Comparison of ENCODE assay signal across 21 cellular contexts in the genomic region with DNA sequence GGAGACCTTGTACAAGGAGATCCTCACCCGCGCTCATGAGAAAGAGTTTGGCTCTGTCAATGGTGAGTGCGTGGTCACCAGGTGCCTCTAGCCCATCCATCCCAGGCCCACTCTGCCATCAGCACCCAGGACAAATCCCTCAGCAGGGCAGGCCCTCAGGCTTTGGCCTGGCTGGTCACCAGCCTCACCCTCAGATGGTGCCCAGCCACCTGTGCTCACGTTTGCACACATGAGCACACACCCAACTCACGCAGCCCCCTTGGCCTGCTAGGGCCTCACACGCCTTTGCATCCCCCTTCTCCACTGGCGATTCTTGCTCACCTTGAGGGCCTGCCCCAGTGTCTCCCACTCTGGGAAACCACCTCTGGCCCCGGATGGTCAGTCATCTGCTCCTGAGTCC. TPM values are rescaled to one million over a fixed set of nuclear protein-coding genes. Genes with fewer than 3 reads are reported as not detected.
DNase-seq lines count a peak whose midpoint lies in the region; ATAC-seq, FAIRE-seq and TF ChIP-seq lines count a peak whose summit lies in the region.
"Had no signal": no experiment of that assay in that cellular context is flagged by ENCODE, and none has a peak within 500 bp of the region (broad histone marks: within the 10 kb centered on the region; RNA-seq: fewer than 3 reads in every experiment).

No MANE protein-coding gene starts in this region.

- no peak overlapping the region for H3K9ac ChIP-seq in GM12878 (ENCODE audit: control insufficient read depth, insufficient read depth, low read length)
- no peak overlapping the region for H3K9ac ChIP-seq in SK-N-SH
- H3K9ac ChIP-seq: GM23248 had no signal

- BruUV-seq in GM12878 (replicated peaks; lab: Mats Ljungman, UMichigan), result no TSS peak

- POLR2A ChIA-PET in activated naive CD8-positive, alpha-beta T cell treated with anti-CD3 and anti-CD28 coated beads, Interleukin-2, amount 10 ng/mL, durations not matched to agents 7 days and 5 days (lab: Charles Lee), result no interaction called here
- POLR2A ChIA-PET in GM12878 (lab: Charles Lee), result no interaction called here
- POLR2A ChIA-PET in SK-N-SH (lab: Yijun Ruan, JAX), result no interaction called here

- H2AFZ ChIP-seq in GM12878 (ENCODE audit: control insufficient read depth, low read depth, low read length) (no peak overlapping the region), SK-N-SH (ENCODE audit: low read depth) (no peak overlapping the region)
- H2AFZ ChIP-seq: GM23248 had no signal

- no peak for TF ChIP-seq RAD21 in GM12878 (IDR thresholded peaks at IDR 0.05; ENCODE audit: insufficient read depth, low read depth, low read length)
- TF ChIP-seq RAD21 in SK-N-SH (IDR thresholded peaks at IDR 0.05; ENCODE audit: low read length), result no peak

- CTCF ChIA-PET in GM12878 (lab: Yijun Ruan, JAX), result interaction anchor here (0.6 kb wide), 1 partner anchor 482 kb away, joined by 3 read pairs; no protein-coding TSS in a partner anchor
- CTCF ChIA-PET in SK-N-SH (lab: Yijun Ruan, JAX), result interaction anchor here (1.0 to 9.4 kb wide), 5 partner anchors 13 to 39 kb away, joined by 3 to 111 read pairs (median 4); partner anchors contain the start of gene CNIH2

- H3K9me3 Mint-ChIP-seq in activated naive CD8-positive, alpha-beta T cell treated with anti-CD3 and anti-CD28 coated beads, Interleukin-2, amount 10 ng/mL, durations not matched to agents 7 days and 5 days, result no peaks in the 10 kb centered on the region
- no peaks in the 10 kb centered on the region for H3K9me3 Mint-ChIP-seq in activated naive CD8-positive, alpha-beta T cell treated with anti-CD3 and anti-CD28 coated beads, Interleukin-2, amount 50 U/mL, for 24 hours
- no peaks in the 10 kb centered on the region for H3K9me3 Mint-ChIP-seq in neural crest cell

- in situ Hi-C loops in GM12878 (cut with MboI), result no loop called here
- in situ Hi-C loops in KBM-7 (cut with MboI; ENCODE audit: low pct_unique_long_range_greater_than_20kb, low sequenced_read_pairs), result no loop called here

- peaks cover 11 to 33% of the 10 kb centered on the region in 2 experiments for H3K36me3 ChIP-seq in GM12878 (ENCODE audit: control insufficient read depth in 2 of 2, insufficient read depth in 2 of 2, low read length in 1 of 2)
- peaks cover 18 to 59% of the 10 kb centered on the region in 2 experiments for H3K36me3 ChIP-seq in SK-N-SH (replicated peaks in 1 of 2; ENCODE audit: control insufficient read depth in 1 of 2, insufficient read depth in 2 of 2, low read length in 1 of 2)
- H3K36me3 ChIP-seq: SJCRH30 had no signal

- H3K4me1 ChIP-seq in GM12878 (ENCODE audit: control insufficient read depth, insufficient read depth, low read length) (peaks cover 7% of the 10 kb centered on the region), SK-N-SH (ENCODE audit: control insufficient read depth in 1 of 2, insufficient read depth in 2 of 2, low read depth in 1 of 2, low read length in 1 of 2) (peaks cover 0 to 13% of the 10 kb centered on the region in 2 experiments; a peak in 1 of 4 replicates)

- SMC1A ChIA-PET in GM12878 (lab: Charles Lee; ENCODE audit: uncharacterized antibody, unreplicated experiment), result no interaction called here

- no peak overlapping the region for H3K4me3 ChIP-seq in GM12878
- no peak overlapping the region for H3K4me3 ChIP-seq in SK-N-SH (ENCODE audit: low read depth in 2 of 2, low read length in 1 of 2)
- H3K4me3 ChIP-seq: GM23248, Peyer's patch, SJCRH30 had no signal

- H3K4me1 Mint-ChIP-seq in activated naive CD8-positive, alpha-beta T cell treated with anti-CD3 and anti-CD28 coated beads, Interleukin-2, amount 10 ng/mL, durations not matched to agents 7 days and 5 days, result peaks cover 17% of the 10 kb centered on the region
- H3K4me1 Mint-ChIP-seq in activated naive CD8-positive, alpha-beta T cell treated with anti-CD3 and anti-CD28 coated beads, Interleukin-2, amount 50 U/mL, for 24 hours, result peaks cover 28% of the 10 kb centered on the region
- peaks cover 20% of the 10 kb centered on the region for H3K4me1 Mint-ChIP-seq in neural crest cell

- peak overlapping the region; percentile 61 for H3K27ac Mint-ChIP-seq in activated naive CD8-positive, alpha-beta T cell treated with anti-CD3 and anti-CD28 coated beads, Interleukin-2, amount 10 ng/mL, durations not matched to agents 7 days and 5 days
- no peak overlapping the region for H3K27ac Mint-ChIP-seq in activated naive CD8-positive, alpha-beta T cell treated with anti-CD3 and anti-CD28 coated beads, Interleukin-2, amount 50 U/mL, for 24 hours
- H3K27ac Mint-ChIP-seq in neural crest cell (ENCODE audit: unreplicated experiment), result no peak overlapping the region

- H3K27ac ChIP-seq in GM12878 (ENCODE audit: control insufficient read depth, insufficient read depth), result no peak overlapping the region
- H3K27ac ChIP-seq in SK-N-SH (ENCODE audit: low read depth in 2 of 2, low read length in 1 of 2), result no peak overlapping the region
- H3K27ac ChIP-seq: C4-2B, GM23248, Peyer's patch, SJCRH30 had no signal

- RAD21 ChIA-PET in GM12878 (lab: Charles Lee; ENCODE audit: unreplicated experiment), result no interaction called here

- H3K27me3 ChIP-seq in GM12878 (replicated peaks in 1 of 2; ENCODE audit: control insufficient read depth in 2 of 2, insufficient read depth in 2 of 2, low read length in 1 of 2) (no peaks in the 10 kb centered on the region), SK-N-SH (ENCODE audit: insufficient read depth) (no peaks in the 10 kb centered on the region)
- H3K27me3 ChIP-seq: Peyer's patch, SJCRH30 had no signal

- FAIRE-seq in GM12878 (lab: Jason Lieb, UNC), result no peak
- FAIRE-seq: A204.1 had no signal

- peaks cover 10% of the 10 kb centered on the region for H3K79me2 ChIP-seq in GM12878 (ENCODE audit: control insufficient read depth, insufficient read depth, low read length)
- peaks cover 16% of the 10 kb centered on the region for H3K79me2 ChIP-seq in SK-N-SH (ENCODE audit: insufficient read depth)

- no peaks in the 10 kb centered on the region for H4K20me1 ChIP-seq in GM12878 (ENCODE audit: control insufficient read depth, insufficient read depth)
- H4K20me1 ChIP-seq in SK-N-SH (ENCODE audit: insufficient read depth), result peaks cover 9% of the 10 kb centered on the region; the same call in 1 of the 2 replicates

- peaks cover 12% of the 10 kb centered on the region for H3K36me3 Mint-ChIP-seq in activated naive CD8-positive, alpha-beta T cell treated with anti-CD3 and anti-CD28 coated beads, Interleukin-2, amount 10 ng/mL, durations not matched to agents 7 days and 5 days
- peaks cover 28% of the 10 kb centered on the region for H3K36me3 Mint-ChIP-seq in activated naive CD8-positive, alpha-beta T cell treated with anti-CD3 and anti-CD28 coated beads, Interleukin-2, amount 50 U/mL, for 24 hours (ENCODE audit: low read depth)
- H3K36me3 Mint-ChIP-seq in neural crest cell (ENCODE audit: low read depth), result peaks cover 7% of the 10 kb centered on the region

- no peaks in the 10 kb centered on the region for H3K27me3 Mint-ChIP-seq in activated naive CD8-positive, alpha-beta T cell treated with anti-CD3 and anti-CD28 coated beads, Interleukin-2, amount 10 ng/mL, durations not matched to agents 7 days and 5 days
- H3K27me3 Mint-ChIP-seq in activated naive CD8-positive, alpha-beta T cell treated with anti-CD3 and anti-CD28 coated beads, Interleukin-2, amount 50 U/mL, for 24 hours, result peaks cover 3% of the 10 kb centered on the region
- peaks cover 5% of the 10 kb centered on the region for H3K27me3 Mint-ChIP-seq in neural crest cell (ENCODE audit: low read depth)

- no peak overlapping the region for H3K4me3 Mint-ChIP-seq in activated naive CD8-positive, alpha-beta T cell treated with anti-CD3 and anti-CD28 coated beads, Interleukin-2, amount 10 ng/mL, durations not matched to agents 7 days and 5 days
- H3K4me3 Mint-ChIP-seq in activated naive CD8-positive, alpha-beta T cell treated with anti-CD3 and anti-CD28 coated beads, Interleukin-2, amount 50 U/mL, for 24 hours, result no peak overlapping the region
- peak overlapping the region; percentile 74 for H3K4me3 Mint-ChIP-seq in neural crest cell

- no peak for DNase-seq in activated naive CD8-positive, alpha-beta T cell treated with anti-CD3 and anti-CD28 coated beads, Interleukin-2, amount 10 ng/mL, durations not matched to agents 7 days and 5 days
- no peak for DNase-seq in activated naive CD8-positive, alpha-beta T cell treated with anti-CD3 and anti-CD28 coated beads, Interleukin-2, amount 50 U/mL, for 24 hours
- no peak for DNase-seq in GM12878 (ENCODE audit: low read depth, low spot score)
- no peak for DNase-seq in neural crest cell (ENCODE audit: low read depth, low spot score)
- DNase-seq in SK-N-SH, result no peak
- no peak for DNase-seq in KBM-7
- DNase-seq: EL, KG1, NCI-H1092, NCI-H1436, NCI-H2029, NCI-H345, NCI-H524 treated with DMSO at 0.1 percent for 48 hours, Peyer's patch, SJCRH30 had no signal

- 77% methylated on average over 8 of the region's 8 CpGs for WGBS in GM12878 (ENCODE audit: insufficient coverage, insufficient replicate concordance, low lambda C conversion rate, missing lambda C conversion rate)
- 84% methylated on average over 6 of the region's 8 CpGs for WGBS in SK-N-SH (ENCODE audit: low lambda C conversion rate)

- H3K4me2 ChIP-seq in GM12878 (ENCODE audit: control insufficient read depth, insufficient read depth) (no peak overlapping the region), SK-N-SH (no peak overlapping the region)

- no peak for TF ChIP-seq CTCF in GM12878 (IDR thresholded peaks at IDR 0.05 in 2 of 3, conservative IDR thresholded peaks at IDR 0.05 in 1 of 3; ENCODE audit: control insufficient read depth in 2 of 3, extremely low read depth in 1 of 3, insufficient read depth in 1 of 3, low read depth in 3 of 3, low read length in 3 of 3)
- no peak for TF ChIP-seq CTCF in neural crest cell (conservative IDR thresholded peaks at IDR 0.05)
- TF ChIP-seq CTCF in SK-N-SH (IDR thresholded peaks at IDR 0.05), result no peak

- ATAC-seq in activated naive CD8-positive, alpha-beta T cell treated with anti-CD3 and anti-CD28 coated beads, Interleukin-2, amount 10 ng/mL, durations not matched to agents 7 days and 5 days (ENCODE audit: low read depth), result no peak
- no peak for ATAC-seq in activated naive CD8-positive, alpha-beta T cell treated with anti-CD3 and anti-CD28 coated beads, Interleukin-2, amount 50 U/mL, for 24 hours
- no peak for ATAC-seq in GM12878
- no peak for ATAC-seq in HG02870 (IDR thresholded peaks at IDR 0.05; ENCODE audit: unreplicated experiment)
- no peak for ATAC-seq in HG02970 (IDR thresholded peaks at IDR 0.05; ENCODE audit: low FRiP score, unreplicated experiment)
- ATAC-seq: HCT116 had no signal

- no peak for TF ChIP-seq EP300 in GM12878 (IDR thresholded peaks at IDR 0.05; ENCODE audit: borderline replicate concordance in 1 of 2, control insufficient read depth in 1 of 2, low read depth in 2 of 2, low read length in 2 of 2)
- TF ChIP-seq EP300 in SK-N-SH (IDR thresholded peaks at IDR 0.05; ENCODE audit: borderline replicate concordance in 1 of 2, low read depth in 1 of 2, low read length in 1 of 2), result no peak

- no peaks in the 10 kb centered on the region for H3K9me2 ChIP-seq in SK-N-SH

- H3K9me3 ChIP-seq in GM12878 (replicated peaks; ENCODE audit: control insufficient read depth, insufficient read depth, low read length), result no peaks in the 10 kb centered on the region
- H3K9me3 ChIP-seq in SK-N-SH, result no peaks in the 10 kb centered on the region
- H3K9me3 ChIP-seq: Peyer's patch, SJCRH30 had no signal

- TF ChIP-seq POLR2A in GM12878 (IDR thresholded peaks at IDR 0.05; ENCODE audit: low read depth, low read length), result no peak

- intact Hi-C loops in GM12878 (cut with micrococcal nuclease; ENCODE audit: unreplicated experiment), result no loop called here

- peaks cover 13% of the 10 kb centered on the region for H3F3A ChIP-seq in SK-N-SH (replicated peaks; ENCODE audit: insufficient read depth)

RNA-seq across cellular contexts. Expression of gene RAB1B, which starts 4.1 kb away (rescaled TPM):
- total RNA-seq in activated naive CD8-positive, alpha-beta T cell treated with anti-CD3 and anti-CD28 coated beads, Interleukin-2, amount 10 ng/mL, durations not matched to agents 7 days and 5 days, result 100 to 1,000 TPM; 136 to 145 TPM
- 16.5 and 17.0 TPM in 2 replicates for total RNA-seq in GM12878 (2013; cell fraction: nucleolus; rRNA removed)
- total RNA-seq in GM12878 (2014; rRNA removed), result 130 and 142 TPM in 2 replicates
- total RNA-seq in GM12878 (2014; rRNA removed; fragmentation: Illumina TruSeq; extraction: Trizol), result 61.7 and 69.3 TPM in 2 replicates
- total RNA-seq in GM12878 (2021), result 138 and 150 TPM in 2 replicates
- 39.7 TPM for polyA plus RNA-seq in GM12878 (2011; ENCODE audit: low read depth)
- polyA plus RNA-seq in GM12878 (2011; rRNA removed), result 53.4 and 130 TPM in 2 replicates
- polyA plus RNA-seq in GM12878 (2011; cell fraction: cytosol; rRNA removed), result 222 and 264 TPM in 2 replicates
- 109 and 129 TPM in 2 replicates for polyA plus RNA-seq in GM12878 (2011; cell fraction: nucleus; rRNA removed)
- polyA plus RNA-seq in GM12878 (2012), result 97.6 and 106 TPM in 2 replicates
- 65.1 and 117 TPM in 2 replicates for polyA plus RNA-seq in GM12878 (2014; fragmentation: Illumina TruSeq; extraction: Trizol)
- 10 to 100 TPM; 10.4 to 15.6 TPM for polyA plus RNA-seq in GM12878 (2014; fragmentation: Nextera tagmentation; extraction: Ambion mirVana)
- 193 and 221 TPM in 2 replicates for polyA plus RNA-seq in GM12878 (2014; rRNA removed)
- polyA plus RNA-seq in GM12878 (2016; fragmentation: Nextera tagmentation; extraction: Ambion mirVana), result 10 to 100 TPM; 66.1 to 76.4 TPM
- 105 and 171 TPM in 2 replicates for polyA minus RNA-seq in GM12878 (2011; rRNA and poly(A)+ RNA removed)
- polyA minus RNA-seq in GM12878 (2011; cell fraction: cytosol; rRNA and poly(A)+ RNA removed), result 62.7 and 73.4 TPM in 2 replicates
- 14.0 and 21.5 TPM in 2 replicates for polyA minus RNA-seq in GM12878 (2011; cell fraction: nucleus; rRNA and poly(A)+ RNA removed)
- 114 and 116 TPM in 2 replicates for total RNA-seq in neural crest cell
- polyA plus RNA-seq in SK-N-SH (2012; rRNA removed), result 204 and 208 TPM in 2 replicates
- 90.6 and 132 TPM in 2 replicates for polyA plus RNA-seq in SK-N-SH (2012; cell fraction: cytosol; rRNA removed)
- 85.5 and 96.0 TPM in 2 replicates for polyA plus RNA-seq in SK-N-SH (2012; cell fraction: nucleus; rRNA removed)

RNA-seq across cellular contexts. Expression of gene KLC2, which starts 6.9 kb away (rescaled TPM):
- total RNA-seq in activated naive CD8-positive, alpha-beta T cell treated with anti-CD3 and anti-CD28 coated beads, Interleukin-2, amount 10 ng/mL, durations not matched to agents 7 days and 5 days, result 10 to 100 TPM; 39.3 to 41.9 TPM
- total RNA-seq in GM12878 (2013; cell fraction: nucleolus; rRNA removed), result 28.6 and 37.5 TPM in 2 replicates
- total RNA-seq in GM12878 (2014; rRNA removed) (10.2 and 10.3 TPM in 2 replicates), GM12878 (2014; rRNA removed; fragmentation: Illumina TruSeq; extraction: Trizol) (6.2 and 9.6 TPM in 2 replicates), GM12878 (2021) (29.9 and 35.0 TPM in 2 replicates), neural crest cell (64.5 and 70.8 TPM in 2 replicates)
- polyA plus RNA-seq in GM12878 (2011; ENCODE audit: low read depth), result 7.6 TPM
- polyA plus RNA-seq in GM12878 (2011; rRNA removed) (3.4 and 9.4 TPM in 2 replicates), GM12878 (2014; fragmentation: Illumina TruSeq; extraction: Trizol) (3.2 and 10.3 TPM in 2 replicates), GM12878 (2014; fragmentation: Nextera tagmentation; extraction: Ambion mirVana) (under 1 TPM in 1 of 2 experiments, not detected in 1; 0.14 TPM), GM12878 (2014; rRNA removed) (22.3 and 31.5 TPM in 2 replicates), GM12878 (2016; fragmentation: Nextera tagmentation; extraction: Ambion mirVana) (10 to 100 TPM; 15.2 to 18.8 TPM), SK-N-SH (2012; rRNA removed) (36.4 and 39.0 TPM in 2 replicates)
- 10.8 and 15.5 TPM in 2 replicates for polyA plus RNA-seq in GM12878 (2011; cell fraction: cytosol; rRNA removed)
- 66.8 and 75.2 TPM in 2 replicates for polyA plus RNA-seq in GM12878 (2011; cell fraction: nucleus; rRNA removed)
- polyA plus RNA-seq in GM12878 (2012), result 11.2 and 12.3 TPM in 2 replicates
- 19.8 and 22.3 TPM in 2 replicates for polyA minus RNA-seq in GM12878 (2011; rRNA and poly(A)+ RNA removed)
- 15.5 and 15.6 TPM in 2 replicates for polyA minus RNA-seq in GM12878 (2011; cell fraction: cytosol; rRNA and poly(A)+ RNA removed)
- 15.0 and 23.2 TPM in 2 replicates for polyA minus RNA-seq in GM12878 (2011; cell fraction: nucleus; rRNA and poly(A)+ RNA removed)
- polyA plus RNA-seq in SK-N-SH (2012; cell fraction: cytosol; rRNA removed), result 17.0 and 26.6 TPM in 2 replicates
- polyA plus RNA-seq in SK-N-SH (2012; cell fraction: nucleus; rRNA removed), result 92.5 and 95.3 TPM in 2 replicates

RNA-seq across cellular contexts. Expression of gene CNIH2, which starts 13.6 kb away (rescaled TPM):
- 1 to 10 TPM; 2.1 to 2.7 TPM for total RNA-seq in activated naive CD8-positive, alpha-beta T cell treated with anti-CD3 and anti-CD28 coated beads, Interleukin-2, amount 10 ng/mL, durations not matched to agents 7 days and 5 days
- total RNA-seq in GM12878 (2013; cell fraction: nucleolus; rRNA removed), result 0.32 and 0.58 TPM in 2 replicates
- total RNA-seq in GM12878 (2014; rRNA removed) (0.38 and 0.62 TPM in 2 replicates), GM12878 (2014; rRNA removed; fragmentation: Illumina TruSeq; extraction: Trizol) (0.23 and 0.27 TPM in 2 replicates), GM12878 (2021) (1.2 and 2.0 TPM in 2 replicates), neural crest cell (44.6 and 46.0 TPM in 2 replicates)
- polyA plus RNA-seq in GM12878 (2011; ENCODE audit: low read depth), result 0.29 TPM
- polyA plus RNA-seq in GM12878 (2011; rRNA removed) (0.73 and 0.76 TPM in 2 replicates), GM12878 (2014; fragmentation: Illumina TruSeq; extraction: Trizol) (0.82 and 0.90 TPM in 2 replicates), GM12878 (2014; fragmentation: Nextera tagmentation; extraction: Ambion mirVana) (under 1 TPM in 1 of 2 experiments, not detected in 1; 0.07 TPM), GM12878 (2014; rRNA removed) (1.0 and 1.3 TPM in 2 replicates), GM12878 (2016; fragmentation: Nextera tagmentation; extraction: Ambion mirVana) (under 1 TPM in 1 of 2 experiments, not detected in 1; 0.19 TPM), SK-N-SH (2012; rRNA removed) (7.4 and 11.8 TPM in 2 replicates)
- 0.90 and 1.0 TPM in 2 replicates for polyA plus RNA-seq in GM12878 (2011; cell fraction: cytosol; rRNA removed)
- polyA plus RNA-seq in GM12878 (2011; cell fraction: nucleus; rRNA removed), result 2.7 and 2.9 TPM in 2 replicates
- polyA plus RNA-seq in GM12878 (2012), result 0.77 and 0.97 TPM in 2 replicates
- 1.1 TPM in 1 of 2 replicates, not detected in the other for polyA minus RNA-seq in GM12878 (2011; rRNA and poly(A)+ RNA removed)
- not detected in 2 replicates for polyA minus RNA-seq in GM12878 (2011; cell fraction: cytosol; rRNA and poly(A)+ RNA removed)
- 0.24 and 0.57 TPM in 2 replicates for polyA minus RNA-seq in GM12878 (2011; cell fraction: nucleus; rRNA and poly(A)+ RNA removed)
- polyA plus RNA-seq in SK-N-SH (2012; cell fraction: cytosol; rRNA removed), result 9.1 and 9.3 TPM in 2 replicates
- 11.9 and 12.3 TPM in 2 replicates for polyA plus RNA-seq in SK-N-SH (2012; cell fraction: nucleus; rRNA removed)
- total RNA-seq: Peyer's patch had no signal

RNA-seq across cellular contexts. Expression of gene YIF1A, which starts 24.6 kb away (rescaled TPM):
- 10 to 100 TPM; 44.5 to 45.5 TPM for total RNA-seq in activated naive CD8-positive, alpha-beta T cell treated with anti-CD3 and anti-CD28 coated beads, Interleukin-2, amount 10 ng/mL, durations not matched to agents 7 days and 5 days
- total RNA-seq in GM12878 (2013; cell fraction: nucleolus; rRNA removed), result 40.4 and 41.0 TPM in 2 replicates
- total RNA-seq in GM12878 (2014; rRNA removed) (97.7 and 123 TPM in 2 replicates), GM12878 (2014; rRNA removed; fragmentation: Illumina TruSeq; extraction: Trizol) (30.4 and 37.3 TPM in 2 replicates), GM12878 (2021) (84.0 and 91.0 TPM in 2 replicates), neural crest cell (59.4 and 60.9 TPM in 2 replicates)
- polyA plus RNA-seq in GM12878 (2011; ENCODE audit: low read depth), result 66.9 TPM
- polyA plus RNA-seq in GM12878 (2011; rRNA removed) (17.2 and 40.2 TPM in 2 replicates), GM12878 (2014; fragmentation: Illumina TruSeq; extraction: Trizol) (40.0 and 52.5 TPM in 2 replicates), GM12878 (2014; fragmentation: Nextera tagmentation; extraction: Ambion mirVana) (10 to 100 TPM in 1 of 2 experiments, 1 to 10 TPM in 1; 6.6 to 17.5 TPM), GM12878 (2014; rRNA removed) (93.2 and 96.0 TPM in 2 replicates), GM12878 (2016; fragmentation: Nextera tagmentation; extraction: Ambion mirVana) (100 to 1,000 TPM; 111 to 128 TPM), SK-N-SH (2012; rRNA removed) (115 and 123 TPM in 2 replicates)
- polyA plus RNA-seq in GM12878 (2011; cell fraction: cytosol; rRNA removed), result 108 and 130 TPM in 2 replicates
- polyA plus RNA-seq in GM12878 (2011; cell fraction: nucleus; rRNA removed), result 81.0 and 87.6 TPM in 2 replicates
- polyA plus RNA-seq in GM12878 (2012), result 63.6 and 76.4 TPM in 2 replicates
- polyA minus RNA-seq in GM12878 (2011; rRNA and poly(A)+ RNA removed), result 65.0 and 103 TPM in 2 replicates
- polyA minus RNA-seq in GM12878 (2011; cell fraction: cytosol; rRNA and poly(A)+ RNA removed), result 46.4 and 50.5 TPM in 2 replicates
- polyA minus RNA-seq in GM12878 (2011; cell fraction: nucleus; rRNA and poly(A)+ RNA removed), result 21.9 and 37.2 TPM in 2 replicates
- polyA plus RNA-seq in SK-N-SH (2012; cell fraction: cytosol; rRNA removed), result 49.5 and 87.8 TPM in 2 replicates
- polyA plus RNA-seq in SK-N-SH (2012; cell fraction: nucleus; rRNA removed), result 159 and 164 TPM in 2 replicates

RNA-seq across cellular contexts. Expression of gene TMEM151A, which starts 27.3 kb away (rescaled TPM):
- total RNA-seq in activated naive CD8-positive, alpha-beta T cell treated with anti-CD3 and anti-CD28 coated beads, Interleukin-2, amount 10 ng/mL, durations not matched to agents 7 days and 5 days, result not detected
- total RNA-seq in GM12878 (2013; cell fraction: nucleolus; rRNA removed), result not detected in 2 replicates
- total RNA-seq in GM12878 (2014; rRNA removed) (not detected in 2 replicates), GM12878 (2014; rRNA removed; fragmentation: Illumina TruSeq; extraction: Trizol) (not detected in 2 replicates), GM12878 (2021) (0.11 TPM in 1 of 2 replicates, not detected in the other), neural crest cell (0.57 and 1.0 TPM in 2 replicates)
- not detected for polyA plus RNA-seq in GM12878 (2011; ENCODE audit: low read depth)
- polyA plus RNA-seq in GM12878 (2011; rRNA removed) (not detected in 2 replicates), GM12878 (2014; fragmentation: Illumina TruSeq; extraction: Trizol) (not detected in 2 replicates), GM12878 (2014; fragmentation: Nextera tagmentation; extraction: Ambion mirVana) (not detected), GM12878 (2014; rRNA removed) (0.04 TPM in 1 of 2 replicates, not detected in the other), GM12878 (2016; fragmentation: Nextera tagmentation; extraction: Ambion mirVana) (not detected), SK-N-SH (2012; rRNA removed) (0.29 and 0.35 TPM in 2 replicates)
- polyA plus RNA-seq in GM12878 (2011; cell fraction: cytosol; rRNA removed), result 0.03 TPM in 1 of 2 replicates, not detected in the other
- polyA plus RNA-seq in GM12878 (2011; cell fraction: nucleus; rRNA removed), result not detected in 2 replicates
- polyA plus RNA-seq in GM12878 (2012), result 0.07 TPM in 1 of 2 replicates, not detected in the other
- polyA minus RNA-seq in GM12878 (2011; rRNA and poly(A)+ RNA removed), result not detected in 2 replicates
- not detected in 2 replicates for polyA minus RNA-seq in GM12878 (2011; cell fraction: cytosol; rRNA and poly(A)+ RNA removed)
- polyA minus RNA-seq in GM12878 (2011; cell fraction: nucleus; rRNA and poly(A)+ RNA removed), result not detected in 2 replicates
- 0.12 and 0.26 TPM in 2 replicates for polyA plus RNA-seq in SK-N-SH (2012; cell fraction: cytosol; rRNA removed)
- 0.56 and 0.69 TPM in 2 replicates for polyA plus RNA-seq in SK-N-SH (2012; cell fraction: nucleus; rRNA removed)
- total RNA-seq: SJCRH30 had no signal

Comparison
In these comparisons a context has a peak if more than half of its experiments do, and no peak if none do; other contexts are left out.
1. RNA of gene CNIH2, which starts 13.6 kb away (total RNA-seq): 44.6 to 46.0 TPM in neural crest cell; 2.1 to 2.7 TPM in activated naive CD8-positive, alpha-beta T cell treated with anti-CD3 and anti-CD28 coated beads, Interleukin-2, amount 10 ng/mL, durations not matched to agents 7 days and 5 days and 0.23 to 2.0 TPM in GM12878; every median in the first group is over 10 times any median in the second.